17 cellular contexts compared by ENCODE assay signal in the genomic region with DNA sequence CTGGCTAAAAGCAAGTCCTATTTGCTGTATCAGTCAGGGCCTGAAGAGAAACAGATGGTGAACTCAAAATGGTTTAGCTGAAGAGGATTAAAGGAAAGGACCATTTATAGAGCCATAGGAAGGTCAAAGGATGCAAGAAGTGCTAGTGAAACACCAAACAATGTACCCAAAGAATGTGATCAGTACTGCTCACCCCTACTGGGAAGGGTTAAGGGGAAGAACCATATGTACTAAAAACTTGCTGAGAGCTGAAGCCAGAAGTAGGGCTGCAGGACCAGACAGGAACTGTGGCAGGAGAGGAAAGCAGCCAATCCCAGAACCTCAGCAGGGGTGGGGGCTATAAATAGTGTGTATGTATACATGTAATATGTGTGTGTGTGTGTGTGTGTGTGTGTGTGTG.
DNase-seq lines count a peak whose midpoint lies in the region; ATAC-seq and TF ChIP-seq lines count a peak whose summit lies in the region.
"Had no signal": no experiment of that assay in that cellular context is flagged by ENCODE, and none has a peak within 500 bp of the region (broad histone marks: within the 10 kb centered on the region; RNA-seq: fewer than 3 reads in every experiment).

No MANE protein-coding gene starts in this region.

- peaks cover 65% of the 10 kb centered on the region for H3K4me1 Mint-ChIP-seq in activated CD8-positive, alpha-beta T cell treated with anti-CD3 and anti-CD28 coated beads for 36 hours (ENCODE audit: low read depth)
- H3K4me1 Mint-ChIP-seq in activated CD8-positive, alpha-beta T cell treated with anti-CD3 and anti-CD28 coated beads, Interleukin-2, amount 10 ng/mL, durations not matched to agents 7 days and 5 days (ENCODE audit: low read depth): peaks cover 29% of the 10 kb centered on the region
- H3K4me1 Mint-ChIP-seq in HFFc6 (ENCODE audit: low read depth): peaks cover 76% of the 10 kb centered on the region
- peaks cover 68% of the 10 kb centered on the region for H3K4me1 Mint-ChIP-seq in activated naive CD8-positive, alpha-beta T cell treated with anti-CD3 and anti-CD28 coated beads, Interleukin-2, amount 50 U/mL, for 24 hours
- H3K4me1 Mint-ChIP-seq in mesothelial cell of epicardium: peaks cover 36% of the 10 kb centered on the region

- POLR2A ChIA-PET in activated CD8-positive, alpha-beta T cell treated with anti-CD3 and anti-CD28 coated beads for 36 hours (lab: Charles Lee): interaction anchor here (1.0 to 2.0 kb wide), 3 partner anchors 10 to 12 kb away, joined by 3 to 4 read pairs (median 3); no protein-coding TSS in a partner anchor
- POLR2A ChIA-PET in activated CD8-positive, alpha-beta T cell treated with anti-CD3 and anti-CD28 coated beads, Interleukin-2, amount 10 ng/mL, durations not matched to agents 7 days and 5 days (lab: Charles Lee): interaction anchor here (0.5 to 0.7 kb wide), 3 partner anchors 36 to 60 kb away, joined by 3 to 10 read pairs (median 4); no protein-coding TSS in a partner anchor

- peaks cover 0 to 17% (median 13%) of the 10 kb centered on the region in 4 donors for H3K4me1 ChIP-seq in stomach

- no peak for DNase-seq in activated CD8-positive, alpha-beta T cell treated with anti-CD3 and anti-CD28 coated beads for 36 hours
- no peak for DNase-seq in activated CD8-positive, alpha-beta T cell treated with anti-CD3 and anti-CD28 coated beads, Interleukin-2, amount 10 ng/mL, durations not matched to agents 7 days and 5 days
- DNase-seq in HFFc6 (no peak), mesothelial cell of epicardium (ENCODE audit: low spot score in 2 of 2, unreplicated experiment in 2 of 2) (no peak), NCI-H2196 treated with DMSO at 0.1 percent for 48 hours (lab: John Stamatoyannopoulos, UW; ENCODE audit: unreplicated experiment) (no peak), stomach (no peak)
- no peak for DNase-seq in activated naive CD8-positive, alpha-beta T cell treated with anti-CD3 and anti-CD28 coated beads, Interleukin-2, amount 50 U/mL, for 24 hours
- DNase-seq: activated CD4-positive, CD25-positive, alpha-beta regulatory T cell; Caco-2; KG1; NCI-H1436; OCI-M1; stimulated activated naive CD4-positive, alpha-beta T cell treated with Interleukin-2 at 50 U/mL for 16 hours had no signal

- peaks cover 62% of the 10 kb centered on the region for H3K36me3 Mint-ChIP-seq in activated CD8-positive, alpha-beta T cell treated with anti-CD3 and anti-CD28 coated beads for 36 hours (ENCODE audit: low read depth)
- peaks cover 49% of the 10 kb centered on the region for H3K36me3 Mint-ChIP-seq in activated CD8-positive, alpha-beta T cell treated with anti-CD3 and anti-CD28 coated beads, Interleukin-2, amount 10 ng/mL, durations not matched to agents 7 days and 5 days (ENCODE audit: low read depth)
- peaks cover 31% of the 10 kb centered on the region for H3K36me3 Mint-ChIP-seq in HFFc6 (ENCODE audit: low read depth)
- H3K36me3 Mint-ChIP-seq in activated naive CD8-positive, alpha-beta T cell treated with anti-CD3 and anti-CD28 coated beads, Interleukin-2, amount 50 U/mL, for 24 hours (ENCODE audit: low read depth): peaks cover 44% of the 10 kb centered on the region
- H3K36me3 Mint-ChIP-seq in mesothelial cell of epicardium: peaks cover 24% of the 10 kb centered on the region

- no peak overlapping the region for H3K4me3 ChIP-seq in stomach
- H3K4me3 ChIP-seq: lung had no signal

- intact Hi-C loops in activated CD8-positive, alpha-beta T cell treated with anti-CD3 and anti-CD28 coated beads for 36 hours (cut with micrococcal nuclease): no loop called here
- intact Hi-C loops in stomach (cut with DNase I; ENCODE audit: low total_unique reads): no loop called here

- H3K4me3 Mint-ChIP-seq in activated CD8-positive, alpha-beta T cell treated with anti-CD3 and anti-CD28 coated beads for 36 hours: no peak overlapping the region
- no peak overlapping the region for H3K4me3 Mint-ChIP-seq in activated CD8-positive, alpha-beta T cell treated with anti-CD3 and anti-CD28 coated beads, Interleukin-2, amount 10 ng/mL, durations not matched to agents 7 days and 5 days
- H3K4me3 Mint-ChIP-seq in HFFc6: no peak overlapping the region
- no peak overlapping the region for H3K4me3 Mint-ChIP-seq in activated naive CD8-positive, alpha-beta T cell treated with anti-CD3 and anti-CD28 coated beads, Interleukin-2, amount 50 U/mL, for 24 hours
- H3K4me3 Mint-ChIP-seq in mesothelial cell of epicardium: no peak overlapping the region

- H3K27ac ChIP-seq in stomach: no peak overlapping the region
- H3K27ac ChIP-seq: neutrophil had no signal

- TF ChIP-seq EP300 in stomach (IDR thresholded peaks at IDR 0.05): no peak

- TF ChIP-seq CTCF in activated CD8-positive, alpha-beta T cell treated with anti-CD3 and anti-CD28 coated beads for 36 hours (IDR thresholded peaks at IDR 0.05): no peak
- TF ChIP-seq CTCF in HFFc6 (IDR thresholded peaks at IDR 0.05): no peak
- no peak for TF ChIP-seq CTCF in mesothelial cell of epicardium (IDR thresholded peaks at IDR 0.05; ENCODE audit: unreplicated experiment)
- TF ChIP-seq CTCF in stomach (IDR thresholded peaks at IDR 0.05): no peak

- no peaks in the 10 kb centered on the region for H3K27me3 ChIP-seq in stomach
- H3K27me3 ChIP-seq: neutrophil had no signal

- no peaks in the 10 kb centered on the region for H3K36me3 ChIP-seq in stomach
- H3K36me3 ChIP-seq: neutrophil had no signal

- no peak for TF ChIP-seq POLR2A in stomach (IDR thresholded peaks at IDR 0.05)

- H3K27ac Mint-ChIP-seq in activated CD8-positive, alpha-beta T cell treated with anti-CD3 and anti-CD28 coated beads for 36 hours: peak overlapping the region; percentile 21
- H3K27ac Mint-ChIP-seq in activated CD8-positive, alpha-beta T cell treated with anti-CD3 and anti-CD28 coated beads, Interleukin-2, amount 10 ng/mL, durations not matched to agents 7 days and 5 days: no peak overlapping the region
- H3K27ac Mint-ChIP-seq in HFFc6 (peak overlapping the region; percentile 41), mesothelial cell of epicardium (peak overlapping the region; percentile 72)
- H3K27ac Mint-ChIP-seq in activated naive CD8-positive, alpha-beta T cell treated with anti-CD3 and anti-CD28 coated beads, Interleukin-2, amount 50 U/mL, for 24 hours: peak overlapping the region; percentile 61

- peak; percentile 53 for ATAC-seq in activated CD8-positive, alpha-beta T cell treated with anti-CD3 and anti-CD28 coated beads for 36 hours
- no peak for ATAC-seq in activated CD8-positive, alpha-beta T cell treated with anti-CD3 and anti-CD28 coated beads, Interleukin-2, amount 10 ng/mL, durations not matched to agents 7 days and 5 days
- peak; percentile 59 for ATAC-seq in activated naive CD8-positive, alpha-beta T cell treated with anti-CD3 and anti-CD28 coated beads, Interleukin-2, amount 50 U/mL, for 24 hours
- ATAC-seq in HG03457 (IDR thresholded peaks at IDR 0.05; ENCODE audit: unreplicated experiment): no peak
- ATAC-seq: SK-N-SH treated with all-trans-retinoic acid at 6 μM for 48 hours had no signal

- H3K9me3 Mint-ChIP-seq in activated CD8-positive, alpha-beta T cell treated with anti-CD3 and anti-CD28 coated beads for 36 hours: peaks cover 18% of the 10 kb centered on the region
- peaks cover 4% of the 10 kb centered on the region for H3K9me3 Mint-ChIP-seq in activated CD8-positive, alpha-beta T cell treated with anti-CD3 and anti-CD28 coated beads, Interleukin-2, amount 10 ng/mL, durations not matched to agents 7 days and 5 days (ENCODE audit: insufficient read depth)
- H3K9me3 Mint-ChIP-seq in HFFc6 (peaks cover 9% of the 10 kb centered on the region), mesothelial cell of epicardium (peaks cover 20% of the 10 kb centered on the region)
- peaks cover 17% of the 10 kb centered on the region for H3K9me3 Mint-ChIP-seq in activated naive CD8-positive, alpha-beta T cell treated with anti-CD3 and anti-CD28 coated beads, Interleukin-2, amount 50 U/mL, for 24 hours

- H3K9me3 ChIP-seq in stomach: no peaks in the 10 kb centered on the region
- H3K9me3 ChIP-seq: Caco-2, neutrophil had no signal

- CTCF ChIA-PET in activated CD8-positive, alpha-beta T cell treated with anti-CD3 and anti-CD28 coated beads for 36 hours (lab: Charles Lee): interaction anchor here (1.2 to 2.0 kb wide), 4 partner anchors 8 to 14 kb away, joined by 4 to 11 read pairs (median 6); no protein-coding TSS in a partner anchor
- CTCF ChIA-PET in activated CD8-positive, alpha-beta T cell treated with anti-CD3 and anti-CD28 coated beads, Interleukin-2, amount 10 ng/mL, durations not matched to agents 7 days and 5 days (lab: Charles Lee): interaction anchor here (1.3 to 6.3 kb wide), 3 partner anchors 11 to 36 kb away, joined by 3 to 51 read pairs (median 7); no protein-coding TSS in a partner anchor

- no peaks in the 10 kb centered on the region for H3K27me3 Mint-ChIP-seq in activated CD8-positive, alpha-beta T cell treated with anti-CD3 and anti-CD28 coated beads for 36 hours
- H3K27me3 Mint-ChIP-seq in activated CD8-positive, alpha-beta T cell treated with anti-CD3 and anti-CD28 coated beads, Interleukin-2, amount 10 ng/mL, durations not matched to agents 7 days and 5 days (ENCODE audit: low read depth): no peaks in the 10 kb centered on the region
- H3K27me3 Mint-ChIP-seq in HFFc6 (ENCODE audit: insufficient read depth) (peaks cover 3% of the 10 kb centered on the region; the same call in 1 of the 2 replicates), mesothelial cell of epicardium (ENCODE audit: low read depth) (no peaks in the 10 kb centered on the region)
- no peaks in the 10 kb centered on the region for H3K27me3 Mint-ChIP-seq in activated naive CD8-positive, alpha-beta T cell treated with anti-CD3 and anti-CD28 coated beads, Interleukin-2, amount 50 U/mL, for 24 hours

Comparison
In these comparisons a context has a peak if more than half of its experiments do, and no peak if none do; other contexts are left out.
1. ATAC-seq: peak in activated CD8-positive, alpha-beta T cell treated with anti-CD3 and anti-CD28 coated beads for 36 hours (single experiment) and activated naive CD8-positive, alpha-beta T cell treated with anti-CD3 and anti-CD28 coated beads, Interleukin-2, amount 50 U/mL, for 24 hours (single experiment); none in activated CD8-positive, alpha-beta T cell treated with anti-CD3 and anti-CD28 coated beads, Interleukin-2, amount 10 ng/mL, durations not matched to agents 7 days and 5 days (single experiment) and HG03457 (single experiment).